1 cellular context compared by ENCODE assay signal in the genomic region with DNA sequence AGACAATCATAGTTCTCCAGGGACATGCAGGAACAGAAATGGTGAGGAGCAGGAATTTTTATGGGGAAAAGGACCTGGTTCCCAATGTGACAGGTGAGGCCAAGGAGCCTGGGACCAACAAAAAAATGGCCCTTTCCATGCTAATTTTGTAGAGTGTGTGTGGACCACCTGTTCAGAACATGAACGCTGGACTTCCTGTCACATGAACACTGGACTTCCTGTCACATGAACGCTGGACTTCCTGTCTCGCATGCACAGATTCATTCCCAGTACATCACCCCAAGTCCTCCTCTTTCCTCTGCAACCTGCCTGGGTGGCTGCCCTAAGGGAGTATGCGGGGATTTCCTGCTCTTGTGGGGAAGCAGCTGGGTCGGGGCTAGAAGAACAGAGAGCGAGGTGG.
A peak's percentile ranks its signal among the peaks of the same experiment; 100 is the strongest.
TF ChIP-seq lines count a peak whose summit lies in the region.

No MANE protein-coding gene starts in this region.

TF ChIP-seq in K562, 482 proteins besides CTCF, POLR2A, EP300 and RAD21:
- no peak for TF ChIP-seq NR2C1 (IDR thresholded peaks at IDR 0.05)
- no peak for TF ChIP-seq NR2C1 (tag; IDR thresholded peaks at IDR 0.05)
- TF ChIP-seq NFYB (IDR thresholded peaks at IDR 0.05; ENCODE audit: extremely low read depth, insufficient read length): no peak
- TF ChIP-seq GABPA (tag; conservative IDR thresholded peaks at IDR 0.05; ENCODE audit: low read depth): peak; percentile 68
- no peak for TF ChIP-seq THRAP3 (IDR thresholded peaks at IDR 0.05; ENCODE audit: borderline replicate concordance)
- TF ChIP-seq ZBTB40 (IDR thresholded peaks at IDR 0.05): peak; percentile 73
- TF ChIP-seq ZBTB40 (CRISPR knock-in tag; IDR thresholded peaks at IDR 0.05): no peak
- TF ChIP-seq ARHGAP35 (IDR thresholded peaks at IDR 0.05; ENCODE audit: partially characterized antibody): no peak
- TF ChIP-seq, protein P1, sequence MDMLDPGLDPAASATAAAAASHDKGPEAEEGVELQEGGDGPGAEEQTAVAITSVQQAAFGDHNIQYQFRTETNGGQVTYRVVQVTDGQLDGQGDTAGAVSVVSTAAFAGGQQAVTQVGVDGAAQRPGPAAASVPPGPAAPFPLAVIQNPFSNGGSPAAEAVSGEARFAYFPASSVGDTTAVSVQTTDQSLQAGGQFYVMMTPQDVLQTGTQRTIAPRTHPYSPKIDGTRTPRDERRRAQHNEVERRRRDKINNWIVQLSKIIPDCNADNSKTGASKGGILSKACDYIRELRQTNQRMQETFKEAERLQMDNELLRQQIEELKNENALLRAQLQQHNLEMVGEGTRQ (CRISPR knock-in tag; IDR thresholded peaks at IDR 0.05): peak; percentile 62
- peak; percentile 49; the same call in 1 of the 2 replicates for TF ChIP-seq RAD51 (IDR thresholded peaks at IDR 0.05; ENCODE audit: borderline replicate concordance, low read depth)
- TF ChIP-seq MBD2 (IDR thresholded peaks at IDR 0.05; ENCODE audit: borderline replicate concordance, low read depth): no peak
